15 cellular contexts compared by ENCODE assay signal in the genomic region with DNA sequence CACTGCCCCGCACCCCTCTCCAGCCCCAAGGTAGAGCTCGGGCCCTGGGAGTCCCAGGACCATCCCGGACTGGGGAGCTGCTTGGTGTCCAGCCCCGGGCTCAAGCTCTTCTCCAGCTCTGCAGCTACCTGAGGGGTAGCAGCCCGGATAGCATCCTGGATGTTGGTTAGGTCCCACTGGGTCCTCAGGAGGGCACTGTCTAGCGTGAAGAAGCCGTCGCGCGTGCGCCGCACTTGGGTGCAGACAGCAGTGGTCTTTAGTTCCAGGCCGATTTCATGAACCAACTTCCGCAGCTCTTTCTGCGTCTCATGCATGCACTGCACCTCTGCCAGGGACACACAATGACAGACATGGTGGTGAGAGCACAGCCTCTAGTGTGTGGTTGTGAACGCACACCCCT. TPM values are rescaled to one million over a fixed set of nuclear protein-coding genes. Genes with fewer than 3 reads are reported as not detected.
DNase-seq lines count a peak whose midpoint lies in the region; ATAC-seq and TF ChIP-seq lines count a peak whose summit lies in the region.
"Had no signal": no experiment of that assay in that cellular context is flagged by ENCODE, and none has a peak within 500 bp of the region (broad histone marks: within the 10 kb centered on the region; RNA-seq: fewer than 3 reads in every experiment).

No MANE protein-coding gene starts in this region.

- H3K36me3 ChIP-seq in heart left ventricle (peaks cover 0 to 64% (median 55%) of the 10 kb centered on the region in 9 donors), right atrium auricular region (peaks cover 27% of the 10 kb centered on the region), HCT116 (ENCODE audit: control insufficient read depth in 1 of 2, insufficient read depth in 2 of 2, low read length in 2 of 2) (peaks cover 8 to 23% of the 10 kb centered on the region in 2 experiments; a peak in 3 of 4 replicates), skeletal muscle tissue (ENCODE audit: control insufficient read depth in 3 of 3, insufficient read depth in 3 of 3, low read length in 3 of 3) (peaks cover 28 to 37% (median 31%) of the 10 kb centered on the region in 3 donors)

- intact Hi-C loops in heart left ventricle (cut with DNase I), result no loop called here
- intact Hi-C loops in HCT116 (cut with micrococcal nuclease), result no loop called here

- TF ChIP-seq POLR2A in heart left ventricle (IDR thresholded peaks at IDR 0.05) (no peak), HCT116 (IDR thresholded peaks at IDR 0.05; ENCODE audit: borderline replicate concordance, extremely low read depth, insufficient read depth, insufficient read length) (no peak)

- H3K27ac ChIP-seq in heart left ventricle (peak overlapping the region in 8 of 12 donors; percentile 40 to 83 (median 70)), right atrium auricular region (no peak overlapping the region), HCT116 (ENCODE audit: low read depth, low read length) (peak overlapping the region; percentile 99; the same call in 1 of the 2 replicates), RWPE1 (peak overlapping the region; percentile 93), skeletal muscle tissue (ENCODE audit: low read depth, low read length) (no peak overlapping the region)
- H3K27ac ChIP-seq: BLaER1, C4-2B had no signal

- ATAC-seq in heart left ventricle, result no peak
- ATAC-seq in HCT116, result no peak
- ATAC-seq: CD8-positive, alpha-beta T cell had no signal

- TF ChIP-seq CTCF in heart left ventricle (IDR thresholded peaks at IDR 0.05), result no peak
- no peak for TF ChIP-seq CTCF in right atrium auricular region (IDR thresholded peaks at IDR 0.05)
- no peak for TF ChIP-seq CTCF in HCT116 (IDR thresholded peaks at IDR 0.05 in 2 of 3, conservative IDR thresholded peaks at IDR 0.05 in 1 of 3; ENCODE audit: borderline replicate concordance in 1 of 3, insufficient read depth in 1 of 3, low read depth in 2 of 3, low read length in 2 of 3)
- TF ChIP-seq CTCF in RWPE1 (conservative IDR thresholded peaks at IDR 0.05; ENCODE audit: low read depth), result no peak

- no peaks in the 10 kb centered on the region for H3K9me2 ChIP-seq in HCT116 (ENCODE audit: insufficient read depth)

- H3K9ac ChIP-seq in HCT116 (ENCODE audit: low read length) (no peak overlapping the region), skeletal muscle tissue (ENCODE audit: low read depth in 1 of 3, low read length in 3 of 3) (peak overlapping the region in 2 of 3 donors; percentile 33 to 40)
- H3K9ac ChIP-seq: BLaER1 had no signal

- H3K4me3 ChIP-seq in heart left ventricle (no peak overlapping the region), right atrium auricular region (no peak overlapping the region), HCT116 (replicated peaks in 1 of 2; ENCODE audit: low read depth in 1 of 2, low read length in 2 of 2) (no peak overlapping the region), skeletal muscle tissue (ENCODE audit: low read length in 3 of 3) (no peak overlapping the region)
- H3K4me3 ChIP-seq: BLaER1, HAP-1 had no signal

- RAD21 ChIA-PET in HCT116 (lab: Charles Lee; ENCODE audit: low non-redundant PET in 1 of 2, low total read pairs in 2 of 2, uncharacterized antibody in 2 of 2, unreplicated experiment in 2 of 2), result no interaction called here

- H4K20me1 ChIP-seq in HCT116 (ENCODE audit: insufficient read depth), result no peaks in the 10 kb centered on the region
- H4K20me1 ChIP-seq: BLaER1 had no signal

- H3K27me3 ChIP-seq in heart left ventricle (no peaks in the 10 kb centered on the region), right atrium auricular region (no peaks in the 10 kb centered on the region), HCT116 (ENCODE audit: insufficient read depth, low read length) (no peaks in the 10 kb centered on the region), skeletal muscle tissue (ENCODE audit: control insufficient read depth in 3 of 3, insufficient read depth in 3 of 3, low read length in 3 of 3) (no peaks in the 10 kb centered on the region)
- H3K27me3 ChIP-seq: BLaER1 had no signal

- CTCF ChIA-PET in HCT116 (lab: Charles Lee), result interaction anchor here (1.1 kb wide), 1 partner anchor 54 kb away, joined by 3 read pairs; no protein-coding TSS in a partner anchor
- CTCF ChIA-PET in RWPE1 (lab: Yijun Ruan, JAX), result interaction anchor here (0.7 to 1.3 kb wide), 3 partner anchors 12 to 32 kb away, joined by 3 to 5 read pairs (median 3); no protein-coding TSS in a partner anchor

- H3K79me2 ChIP-seq in HCT116 (ENCODE audit: insufficient read depth, low read length), result no peaks in the 10 kb centered on the region

- H3K9me3 ChIP-seq in heart left ventricle, result no peaks in the 10 kb centered on the region
- H3K9me3 ChIP-seq in right atrium auricular region, result no peaks in the 10 kb centered on the region
- H3K9me3 ChIP-seq in HCT116 (ENCODE audit: control insufficient read depth in 1 of 2, insufficient read depth in 1 of 2, low read depth in 1 of 2, low read length in 2 of 2), result no peaks in the 10 kb centered on the region
- no peaks in the 10 kb centered on the region for H3K9me3 ChIP-seq in skeletal muscle tissue (ENCODE audit: control insufficient read depth in 3 of 3, low read length in 3 of 3)
- H3K9me3 ChIP-seq: BLaER1, Caco-2, HAP-1 had no signal

- 88 to 95% (median 94%) methylated on average over 6 to 16 of the region's 16 CpGs for WGBS in heart left ventricle, 4 donors

- DNase-seq in heart left ventricle (no peak), right atrium auricular region (ENCODE audit: low spot score) (no peak), HCT116 (ENCODE audit: low read depth, low spot score) (no peak), RWPE1 (ENCODE audit: low spot score) (no peak), epidermal melanocyte (ENCODE audit: insufficient read length, low spot score) (no peak)
- DNase-seq: Caco-2; CD4-positive, CD25-positive, alpha-beta regulatory T cell; CD8-positive, alpha-beta T cell; DMS153; DND-41; GOT3 had no signal

- no peak overlapping the region for H3K4me2 ChIP-seq in HCT116 (ENCODE audit: low read length)
- H3K4me2 ChIP-seq: BLaER1 had no signal

- H3K4me1 ChIP-seq in heart left ventricle (peaks cover 0 to 15% (median 4%) of the 10 kb centered on the region in 12 donors), right atrium auricular region (peaks cover 0 to 6% of the 10 kb centered on the region in 2 donors), HCT116 (ENCODE audit: control insufficient read depth in 1 of 2, insufficient read depth in 2 of 2, low read length in 2 of 2) (peaks cover 43 to 51% of the 10 kb centered on the region in 2 experiments), skeletal muscle tissue (ENCODE audit: control insufficient read depth in 3 of 3, insufficient read depth in 3 of 3, low read length in 3 of 3) (peaks cover 4 to 15% (median 15%) of the 10 kb centered on the region in 3 donors)
- H3K4me1 ChIP-seq: BLaER1, Caco-2 had no signal

- POLR2A ChIA-PET in HCT116 (lab: Charles Lee) (no interaction called here), RWPE1 (lab: Yijun Ruan, JAX; ENCODE audit: low non-redundant PET) (no interaction called here)

- no peak overlapping the region for H2AFZ ChIP-seq in HCT116 (ENCODE audit: low read depth, low read length, poor library complexity, severe bottlenecking)

- TF ChIP-seq RAD21 in HCT116 (IDR thresholded peaks at IDR 0.05; ENCODE audit: low read depth), result no peak

- BruUV-seq in HCT116 (replicated peaks; lab: Mats Ljungman, UMichigan), result no TSS peak

TF ChIP-seq in HCT116, 20 proteins besides CTCF, POLR2A, EP300 and RAD21 (continues in another document):
- TF ChIP-seq TCF7L2 (IDR thresholded peaks at IDR 0.05; ENCODE audit: borderline replicate concordance, extremely low read depth, insufficient read depth, insufficient read length) (no peak), ZFX (IDR thresholded peaks at IDR 0.05) (no peak), CBX3 (IDR thresholded peaks at IDR 0.05; ENCODE audit: low read depth) (no peak), POLR2AphosphoS5 (IDR thresholded peaks at IDR 0.05; ENCODE audit: low read depth, low read length) (no peak), ZNF274 (IDR thresholded peaks at IDR 0.05; ENCODE audit: low read depth, low read length) (no peak), FOSL1 (IDR thresholded peaks at IDR 0.05; ENCODE audit: low read depth) (no peak), EZH2phosphoT487 (IDR thresholded peaks at IDR 0.05; ENCODE audit: borderline replicate concordance) (no peak), CEBPB (IDR thresholded peaks at IDR 0.05; ENCODE audit: low read depth) (no peak), EZH2 (IDR thresholded peaks at IDR 0.05) (no peak), EGR1 (IDR thresholded peaks at IDR 0.05; ENCODE audit: low read depth) (no peak), ELF1 (IDR thresholded peaks at IDR 0.05; ENCODE audit: borderline replicate concordance, low read depth) (no peak), SRF (IDR thresholded peaks at IDR 0.05; ENCODE audit: low read depth) (no peak), YY1 (IDR thresholded peaks at IDR 0.05; ENCODE audit: extremely low read depth, insufficient replicate concordance, low read depth, low read length) (no peak)

RNA-seq across cellular contexts. Expression of a gene that starts 12.7 kb away (rescaled TPM):
- total RNA-seq in heart left ventricle, result 10 to 100 TPM; 12.9 to 49.7 (median 34.5) TPM
- 10 to 100 TPM; 25.3 to 25.6 TPM for polyA plus RNA-seq in heart left ventricle
- total RNA-seq in right atrium auricular region, result 10 to 100 TPM in 1 of 2 donors, 1 to 10 TPM in 1; 9.3 to 10.2 TPM
- total RNA-seq in HCT116 (2021; ENCODE audit: unreplicated experiment), result 42.1 TPM
- 19.1 and 29.0 TPM in 2 replicates for polyA plus RNA-seq in HCT116 (2012)
- total RNA-seq in skeletal muscle tissue, result 11.0 TPM

RNA-seq across cellular contexts. Expression of a gene that starts 13.1 kb away (rescaled TPM):
- total RNA-seq in heart left ventricle (10 to 100 TPM; 19.0 to 43.2 (median 29.8) TPM), right atrium auricular region (10 to 100 TPM; 31.4 to 33.6 TPM), HCT116 (2021; ENCODE audit: unreplicated experiment) (45.8 TPM), skeletal muscle tissue (17.2 TPM)
- polyA plus RNA-seq in heart left ventricle, result 10 to 100 TPM; 32.2 to 38.1 TPM
- 51.8 and 55.9 TPM in 2 replicates for polyA plus RNA-seq in HCT116 (2012)

RNA-seq across cellular contexts. Expression of a gene that starts 30.8 kb away (rescaled TPM):
- total RNA-seq in heart left ventricle, result 10 to 100 TPM; 10.7 to 36.1 (median 17.8) TPM
- 10 to 100 TPM; 25.9 to 48.8 TPM for polyA plus RNA-seq in heart left ventricle
- 10 to 100 TPM; 16.6 to 26.9 TPM for total RNA-seq in right atrium auricular region
- total RNA-seq in HCT116 (2021; ENCODE audit: unreplicated experiment), result 33.9 TPM
- polyA plus RNA-seq in HCT116 (2012), result 30.9 and 31.0 TPM in 2 replicates
- 9.4 TPM for total RNA-seq in skeletal muscle tissue

RNA-seq across cellular contexts. Expression of a gene that starts 33.5 kb away (rescaled TPM):
- total RNA-seq in heart left ventricle (10 to 100 TPM; 10.8 to 23.9 (median 18.7) TPM), right atrium auricular region (10 to 100 TPM; 21.5 to 23.0 TPM), HCT116 (2021; ENCODE audit: unreplicated experiment) (22.4 TPM), skeletal muscle tissue (17.7 TPM)
- polyA plus RNA-seq in heart left ventricle, result 10 to 100 TPM; 25.8 to 30.6 TPM
- 42.4 and 51.4 TPM in 2 replicates for polyA plus RNA-seq in HCT116 (2012)

RNA-seq across cellular contexts. Expression of a gene that starts 33.7 kb away (rescaled TPM):
- total RNA-seq in heart left ventricle (100 to 1,000 TPM in 1 of 9 donors, 10 to 100 TPM in 8; 68.5 to 122 (median 87.4) TPM), right atrium auricular region (10 to 100 TPM; 83.3 to 91.6 TPM), HCT116 (2021; ENCODE audit: unreplicated experiment) (67.0 TPM), skeletal muscle tissue (85.1 TPM)
- polyA plus RNA-seq in heart left ventricle, result 100 to 1,000 TPM in 1 of 2 donors, 10 to 100 TPM in 1; 77.7 to 144 TPM
- 53.1 and 64.9 TPM in 2 replicates for polyA plus RNA-seq in HCT116 (2012)

Comparison
In these comparisons a context has a peak if more than half of its experiments do, and no peak if none do; other contexts are left out.
1. H3K27ac ChIP-seq: peak in heart left ventricle (8 of 12), HCT116 (single experiment) and RWPE1 (single experiment); none in right atrium auricular region (0 of 2) and skeletal muscle tissue (single experiment).